Comparison of ENCODE assay signal across 11 cellular contexts in genomic region chr6:37049735-37049989, GRCh38. TPM values are rescaled to one million over a fixed set of nuclear protein-coding genes. Genes with fewer than 3 reads are reported as not detected.
A peak's percentile ranks its signal among the peaks of the same experiment; 100 is the strongest.
DNase-seq lines count a peak whose midpoint lies in the region; ATAC-seq, FAIRE-seq and TF ChIP-seq lines count a peak whose summit lies in the region.
"Had no signal": no experiment of that assay in that cellular context is flagged by ENCODE, and none has a peak within 500 bp of the region (broad histone marks: within the 10 kb centered on the region; RNA-seq: fewer than 3 reads in every experiment).

No MANE protein-coding gene starts in this region.

- H3K36me3 ChIP-seq in HepG2 (replicated peaks in 1 of 2; ENCODE audit: control insufficient read depth in 1 of 2, insufficient read depth in 2 of 2, low read length in 2 of 2) (no peaks in the 10 kb centered on the region), thymus (ENCODE audit: control insufficient read depth, insufficient read depth) (no peaks in the 10 kb centered on the region), neural progenitor cell (no peaks in the 10 kb centered on the region)
- H3K36me3 ChIP-seq: prostate gland had no signal

- TF ChIP-seq CTCF in activated B cell treated with CpG ODN at 0.5 μM for 24 hours (IDR thresholded peaks at IDR 0.05) (no peak), HepG2 (CRISPR knock-in tag; IDR thresholded peaks at IDR 0.05) (no peak), neural progenitor cell (IDR thresholded peaks at IDR 0.05) (no peak)

- BruUV-seq in HepG2 (replicated peaks; lab: Mats Ljungman, UMichigan) = no TSS peak

- peaks cover 86% of the 10 kb centered on the region for H3K4me1 Mint-ChIP-seq in activated naive CD4-positive, alpha-beta T cell treated with anti-CD3 and anti-CD28 coated beads, Interleukin-2, amount 10 ng/mL, durations not matched to agents 7 days and 5 days
- H3K4me1 Mint-ChIP-seq in activated B cell treated with CpG ODN at 0.5 μM for 24 hours (peaks cover 68% of the 10 kb centered on the region), neural progenitor cell (peaks cover 36% of the 10 kb centered on the region)

- ATAC-seq in activated B cell treated with CpG ODN at 0.5 μM for 24 hours (ENCODE audit: low read depth) (no peak), HepG2 (no peak)

- H3K27me3 ChIP-seq in HepG2 (ENCODE audit: control insufficient read depth in 1 of 2, insufficient read depth in 2 of 2, low read length in 2 of 2) (peaks cover 2 to 17% of the 10 kb centered on the region in 2 experiments; a peak in 4 of 5 replicates), thymus (ENCODE audit: control insufficient read depth, insufficient read depth) (no peaks in the 10 kb centered on the region), neural progenitor cell (no peaks in the 10 kb centered on the region)

- no peaks in the 10 kb centered on the region for H3K9me3 ChIP-seq in HepG2 (ENCODE audit: low read length)
- H3K9me3 ChIP-seq in thymus (ENCODE audit: control insufficient read depth) = no peaks in the 10 kb centered on the region
- no peaks in the 10 kb centered on the region for H3K9me3 ChIP-seq in neural progenitor cell (ENCODE audit: low read depth)
- H3K9me3 ChIP-seq: prostate gland had no signal

- intact Hi-C loops in activated B cell treated with CpG ODN at 0.5 μM for 24 hours (cut with micrococcal nuclease) = no loop called here
- intact Hi-C loops in HepG2 (cut with micrococcal nuclease; ENCODE audit: unreplicated experiment) = no loop called here

- in situ Hi-C loops in HepG2 (cut with HindIII; ENCODE audit: extremely low pct_ligation_motif_present, low pct_unique_long_range_greater_than_20kb) = no loop called here

- peaks cover 11% of the 10 kb centered on the region for H3F3A ChIP-seq in neural progenitor cell (ENCODE audit: low read depth)

- H3K79me2 ChIP-seq in HepG2 (ENCODE audit: insufficient read depth, low read length) (no peaks in the 10 kb centered on the region), neural progenitor cell (ENCODE audit: low read depth) (no peaks in the 10 kb centered on the region)

- H3K4me3 Mint-ChIP-seq in activated naive CD4-positive, alpha-beta T cell treated with anti-CD3 and anti-CD28 coated beads, Interleukin-2, amount 10 ng/mL, durations not matched to agents 7 days and 5 days = peak overlapping the region; percentile 89
- H3K4me3 Mint-ChIP-seq in activated B cell treated with CpG ODN at 0.5 μM for 24 hours (peak overlapping the region; percentile 85), neural progenitor cell (no peak overlapping the region)

- no peak for TF ChIP-seq EP300 in HepG2 (IDR thresholded peaks at IDR 0.05; ENCODE audit: low read depth in 2 of 2, low read length in 2 of 2)
- no peak for TF ChIP-seq EP300 in HepG2 (CRISPR knock-in tag; IDR thresholded peaks at IDR 0.05; ENCODE audit: borderline replicate concordance)

- POLR2A ChIA-PET in activated B cell treated with CpG ODN at 0.5 μM for 24 hours (lab: Charles Lee) (interaction anchor here (0.6 to 11.8 kb wide), 11 partner anchors 21 to 297 kb away, joined by 3 to 956 read pairs (median 57); partner anchors contain the start of genes FGD2 and PIM1), HepG2 (lab: Yijun Ruan, JAX) (interaction anchor here (4.1 kb wide), 1 partner anchor 121 kb away, joined by 73 read pairs; the partner anchor contains the start of gene PIM1)

- no peak for FAIRE-seq in HepG2 (lab: Jason Lieb, UNC)

- peak overlapping the region; percentile 77; the same call in 1 of the 2 replicates for H3K4me2 ChIP-seq in HepG2 (ENCODE audit: low read depth, low read length)
- no peak overlapping the region for H3K4me2 ChIP-seq in neural progenitor cell

- no peak overlapping the region for H2AFZ ChIP-seq in HepG2 (ENCODE audit: low read length)
- H2AFZ ChIP-seq in neural progenitor cell (replicated peaks) = no peak overlapping the region

- H3K27ac ChIP-seq in HepG2 (ENCODE audit: extremely low read length, insufficient read depth, low read length) = no peak overlapping the region
- H3K27ac ChIP-seq in thymus (ENCODE audit: low read depth) = peak overlapping the region; percentile 70
- H3K27ac ChIP-seq in neural progenitor cell = no peak overlapping the region
- H3K27ac ChIP-seq: prostate gland had no signal

- H3K4me1 ChIP-seq in HepG2 (ENCODE audit: insufficient read depth, low read length) = peaks cover 60% of the 10 kb centered on the region
- H3K4me1 ChIP-seq in thymus (ENCODE audit: control insufficient read depth, insufficient read depth, low read length) = peaks cover 22% of the 10 kb centered on the region
- peaks cover 8% of the 10 kb centered on the region for H3K4me1 ChIP-seq in neural progenitor cell
- H3K4me1 ChIP-seq: prostate gland had no signal

- H3K4me3 ChIP-seq in HepG2 (replicated peaks in 1 of 3; ENCODE audit: insufficient read depth in 1 of 3, low read depth in 2 of 3, low read length in 3 of 3) (no peak overlapping the region), thymus (ENCODE audit: low read length) (no peak overlapping the region), neural progenitor cell (no peak overlapping the region)
- H3K4me3 ChIP-seq: prostate gland had no signal

- H3K27me3 Mint-ChIP-seq in activated naive CD4-positive, alpha-beta T cell treated with anti-CD3 and anti-CD28 coated beads, Interleukin-2, amount 10 ng/mL, durations not matched to agents 7 days and 5 days = no peaks in the 10 kb centered on the region
- H3K27me3 Mint-ChIP-seq in activated B cell treated with CpG ODN at 0.5 μM for 24 hours (peaks cover 1% of the 10 kb centered on the region), neural progenitor cell (ENCODE audit: insufficient read depth, low read depth) (peaks cover 24% of the 10 kb centered on the region)

- peak overlapping the region; percentile 98 for H3K27ac Mint-ChIP-seq in activated naive CD4-positive, alpha-beta T cell treated with anti-CD3 and anti-CD28 coated beads, Interleukin-2, amount 10 ng/mL, durations not matched to agents 7 days and 5 days
- H3K27ac Mint-ChIP-seq in activated B cell treated with CpG ODN at 0.5 μM for 24 hours (peak overlapping the region; percentile 98), neural progenitor cell (no peak overlapping the region)

- no peak for TF ChIP-seq POLR2A in HepG2 (IDR thresholded peaks at IDR 0.05; ENCODE audit: insufficient read depth in 1 of 2, low read depth in 2 of 2, low read length in 2 of 2)

- H3K36me3 Mint-ChIP-seq in activated naive CD4-positive, alpha-beta T cell treated with anti-CD3 and anti-CD28 coated beads, Interleukin-2, amount 10 ng/mL, durations not matched to agents 7 days and 5 days = peaks cover 14% of the 10 kb centered on the region
- H3K36me3 Mint-ChIP-seq in activated B cell treated with CpG ODN at 0.5 μM for 24 hours (ENCODE audit: low read depth) (peaks cover 4% of the 10 kb centered on the region), neural progenitor cell (no peaks in the 10 kb centered on the region)

- no peak for DNase-seq in activated naive CD4-positive, alpha-beta T cell treated with anti-CD3 and anti-CD28 coated beads, Interleukin-2, amount 10 ng/mL, durations not matched to agents 7 days and 5 days
- DNase-seq in activated naive CD4-positive, alpha-beta T cell (lab: John Stamatoyannopoulos, UW) = no peak
- no peak for DNase-seq in activated B cell treated with CpG ODN at 0.5 μM for 24 hours
- DNase-seq in HepG2 (ENCODE audit: low spot score) = no peak
- DNase-seq in NCI-H526 (lab: John Stamatoyannopoulos, UW) = no peak
- DNase-seq in neural progenitor cell (ENCODE audit: low spot score) = no peak
- no peak for DNase-seq in DMS79 treated with DMSO at 0.1 percent for 48 hours (lab: John Stamatoyannopoulos, UW)
- DNase-seq: NCI-H1092 treated with DMSO at 0.1 percent for 48 hours, NCI-H69 had no signal

- CTCF ChIA-PET in activated naive CD4-positive, alpha-beta T cell treated with anti-CD3 and anti-CD28 coated beads, Interleukin-2, amount 10 ng/mL, durations not matched to agents 7 days and 5 days (lab: Charles Lee) = interaction anchor here (1.6 to 19.0 kb wide), 4 partner anchors 20 to 161 kb away, joined by 11 to 391 read pairs (median 170); partner anchors contain the start of gene PIM1
- CTCF ChIA-PET in activated B cell treated with CpG ODN at 0.5 μM for 24 hours (lab: Charles Lee) = interaction anchor here (1.3 to 11.4 kb wide), 8 partner anchors 15 to 158 kb away, joined by 3 to 289 read pairs (median 52); partner anchors contain the start of gene PIM1
- CTCF ChIA-PET in HepG2 (lab: Yijun Ruan, JAX; ENCODE audit: low intra/inter-chr PET ratio, low total read pairs) = interaction anchor here (2.3 kb wide), 1 partner anchor 158 kb away, joined by 18 read pairs; no protein-coding TSS in a partner anchor

- TF ChIP-seq RAD21 in HepG2 (CRISPR knock-in tag; IDR thresholded peaks at IDR 0.05) = no peak

- H4K20me1 ChIP-seq in HepG2 (ENCODE audit: insufficient read depth, low read length) = no peaks in the 10 kb centered on the region
- peaks cover 4% of the 10 kb centered on the region for H4K20me1 ChIP-seq in neural progenitor cell (ENCODE audit: low read depth)

- WGBS in HepG2 (ENCODE audit: low lambda C conversion rate) = 86% methylated on average over 5 of the region's 5 CpGs
- 97% methylated on average over 5 of the region's 5 CpGs for WGBS in thymus

- H3K9ac ChIP-seq in HepG2 (ENCODE audit: insufficient read depth, low read depth, low read length) = no peak overlapping the region
- H3K9ac ChIP-seq in neural progenitor cell = no peak overlapping the region

- H3K9me3 Mint-ChIP-seq in activated naive CD4-positive, alpha-beta T cell treated with anti-CD3 and anti-CD28 coated beads, Interleukin-2, amount 10 ng/mL, durations not matched to agents 7 days and 5 days = no peaks in the 10 kb centered on the region
- H3K9me3 Mint-ChIP-seq in activated B cell treated with CpG ODN at 0.5 μM for 24 hours (no peaks in the 10 kb centered on the region), neural progenitor cell (no peaks in the 10 kb centered on the region)

RNA-seq across cellular contexts. Expression of gene FGD2, which starts 44.2 kb away (rescaled TPM):
- total RNA-seq in activated B cell treated with CpG ODN at 0.5 μM for 24 hours (362 and 435 TPM in 2 replicates), HepG2 (2016; rRNA removed; fragmentation: Illumina TruSeq; extraction: Trizol) (not detected in 2 replicates), neural progenitor cell (ENCODE audit: low replicate concordance) (0.06 and 0.12 TPM in 2 replicates)
- total RNA-seq in HepG2 (2016; cell fraction: cytosol; rRNA removed; fragmentation: Illumina TruSeq; extraction: Trizol; ENCODE audit: low read depth) = not detected in 2 replicates
- not detected in 2 replicates for total RNA-seq in HepG2 (2016; cell fraction: insoluble cytoplasmic fraction; rRNA removed; fragmentation: Illumina TruSeq; extraction: Trizol)
- not detected in 2 replicates for total RNA-seq in HepG2 (2016; cell fraction: membrane; rRNA removed; fragmentation: Illumina TruSeq; extraction: Trizol)
- total RNA-seq in HepG2 (2016; cell fraction: nucleus; rRNA removed; fragmentation: Illumina TruSeq; extraction: Trizol) = not detected in 2 replicates
- polyA plus RNA-seq in HepG2 (2011; rRNA removed) (0.03 TPM in 1 of 2 replicates, not detected in the other), thymus (22.1 TPM)
- polyA plus RNA-seq in HepG2 (2011; cell fraction: cytosol; rRNA removed) = not detected in 2 replicates
- 0.13 and 0.17 TPM in 2 replicates for polyA plus RNA-seq in HepG2 (2011; cell fraction: nucleus; rRNA removed)
- not detected in 2 replicates for polyA plus RNA-seq in HepG2 (2012)
- polyA plus RNA-seq in HepG2 (2016; cell fraction: cytosol; fragmentation: Illumina TruSeq; extraction: Trizol; ENCODE audit: low read depth) = not detected in 2 replicates
- polyA plus RNA-seq in HepG2 (2016; cell fraction: insoluble cytoplasmic fraction; fragmentation: Illumina TruSeq; extraction: Trizol; ENCODE audit: low read depth) = not detected in 2 replicates
- not detected in 2 replicates for polyA plus RNA-seq in HepG2 (2016; cell fraction: membrane; fragmentation: Illumina TruSeq; extraction: Trizol; ENCODE audit: low read depth)
- not detected in 2 replicates for polyA plus RNA-seq in HepG2 (2016; cell fraction: nucleus; fragmentation: Illumina TruSeq; extraction: Trizol; ENCODE audit: insufficient read depth, low read depth)
- polyA minus RNA-seq in HepG2 (2011; rRNA and poly(A)+ RNA removed; ENCODE audit: low replicate concordance) = not detected in 2 replicates
- not detected in 2 replicates for polyA minus RNA-seq in HepG2 (2011; cell fraction: cytosol; rRNA and poly(A)+ RNA removed)
- 0.25 TPM in 1 of 2 replicates, not detected in the other for polyA minus RNA-seq in HepG2 (2011; cell fraction: nucleus; rRNA and poly(A)+ RNA removed)

Comparison
In these comparisons a context has a peak if more than half of its experiments do, and no peak if none do; other contexts are left out.
1. RNA of gene FGD2, which starts 44.2 kb away (total RNA-seq): 362 to 435 TPM in activated B cell treated with CpG ODN at 0.5 μM for 24 hours; 0.06 to 0.12 TPM in neural progenitor cell and not detected in HepG2; every median in the first group is over 100 times any median in the second.